Comparison of ENCODE assay signal across 9 cellular contexts in the genomic region with DNA sequence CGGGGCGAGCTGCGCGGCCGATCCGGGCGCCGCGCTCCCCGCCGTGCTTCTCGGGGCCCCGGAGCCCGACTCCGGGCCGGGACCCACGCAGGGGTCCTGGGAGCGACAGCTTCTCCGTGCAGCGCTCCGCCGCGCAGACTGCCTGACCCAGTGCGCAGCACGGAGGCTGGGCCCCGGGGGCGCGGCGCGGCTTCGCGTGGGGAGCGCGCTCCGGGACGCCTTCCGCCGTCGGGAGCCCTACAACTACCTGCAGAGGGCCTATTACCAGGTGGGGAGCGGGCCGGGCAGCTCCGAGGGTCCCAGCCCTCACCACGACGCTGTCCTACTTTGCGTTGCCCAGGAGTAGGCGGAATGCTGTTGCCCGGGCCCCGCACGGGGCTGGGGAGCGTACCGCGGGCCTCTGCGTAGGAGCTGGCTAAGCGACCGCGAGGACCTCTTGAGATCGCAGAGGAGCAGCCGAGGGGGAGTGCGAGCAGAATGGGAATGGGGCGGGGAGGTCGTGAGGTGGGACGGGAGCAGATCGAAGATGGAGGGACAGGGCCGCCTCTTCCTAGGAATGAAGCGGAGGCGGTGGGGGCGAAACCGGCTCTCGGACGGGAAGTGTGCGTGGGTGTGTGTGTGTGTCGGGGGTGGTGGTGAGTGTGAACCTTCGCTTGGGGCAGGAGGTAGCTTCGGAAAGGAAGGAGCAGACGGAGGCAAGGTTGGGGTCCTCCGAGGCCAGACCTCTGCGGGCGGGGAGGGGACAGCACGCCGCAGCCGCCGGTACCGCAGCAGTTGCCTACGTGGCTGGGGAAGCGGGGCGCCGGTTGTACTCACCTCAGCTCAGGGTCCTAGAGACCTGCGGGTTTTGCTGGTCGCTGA. TPM values are rescaled to one million over a fixed set of nuclear protein-coding genes. Genes with fewer than 3 reads are reported as not detected.
DNase-seq lines count a peak whose midpoint lies in the region; ATAC-seq and TF ChIP-seq lines count a peak whose summit lies in the region.
"Had no signal": no experiment of that assay in that cellular context is flagged by ENCODE, and none has a peak within 500 bp of the region (broad histone marks: within the 10 kb centered on the region; RNA-seq: fewer than 3 reads in every experiment).

No MANE protein-coding gene starts in this region.

- H3K27ac ChIP-seq in CD8-positive, alpha-beta memory T cell (ENCODE audit: low read depth, low read length), result peak overlapping the region; percentile 78
- H3K27ac ChIP-seq in endodermal cell (ENCODE audit: low read depth, low read length), result peak overlapping the region; percentile 57
- H3K27ac ChIP-seq in mucosa of rectum (ENCODE audit: low read depth in 2 of 2, low read length in 2 of 2), result peak overlapping the region; percentile 34 to 65
- H3K27ac ChIP-seq in thyroid gland, result peak overlapping the region; percentile 70 to 80 (median 73)
- H3K27ac ChIP-seq: KMS-11 had no signal

- H3K9me3 Mint-ChIP-seq in CD8-positive, alpha-beta memory T cell, result no peaks in the 10 kb centered on the region
- H3K9me3 Mint-ChIP-seq in activated CD8-positive, alpha-beta T cell treated with anti-CD3 and anti-CD28 coated beads for 36 hours, result no peaks in the 10 kb centered on the region
- H3K9me3 Mint-ChIP-seq in endodermal cell, result no peaks in the 10 kb centered on the region

- intact Hi-C loops in activated CD8-positive, alpha-beta T cell treated with anti-CD3 and anti-CD28 coated beads for 36 hours (cut with micrococcal nuclease), result loop anchor here (5.0 kb wide), 2 partner anchors 47 to 77 kb away; a partner anchor contains a TSS
- intact Hi-C loops in thyroid gland (cut with DNase I), result no loop called here

- TF ChIP-seq CTCF in LNCaP clone FGC (IDR thresholded peaks at IDR 0.05; ENCODE audit: control insufficient read depth, extremely low read depth, insufficient read depth) (no peak), endodermal cell (conservative IDR thresholded peaks at IDR 0.05) (no peak), thyroid gland (IDR thresholded peaks at IDR 0.05) (peak in 1 of 6 experiments; percentile 4)
- TF ChIP-seq CTCF in activated CD8-positive, alpha-beta T cell treated with anti-CD3 and anti-CD28 coated beads for 36 hours (IDR thresholded peaks at IDR 0.05), result no peak

- H3K9me3 ChIP-seq in CD8-positive, alpha-beta memory T cell (ENCODE audit: low read length), result no peaks in the 10 kb centered on the region
- H3K9me3 ChIP-seq in endodermal cell (ENCODE audit: control insufficient read depth, low read length) (no peaks in the 10 kb centered on the region), mucosa of rectum (ENCODE audit: control insufficient read depth in 2 of 2, low read length in 2 of 2) (no peaks in the 10 kb centered on the region), thyroid gland (no peaks in the 10 kb centered on the region)

- TF ChIP-seq POLR2A in thyroid gland (IDR thresholded peaks at IDR 0.05), result peak in 1 of 2 donors; percentile 67

- no peaks in the 10 kb centered on the region for H3K36me3 ChIP-seq in CD8-positive, alpha-beta memory T cell (ENCODE audit: insufficient read depth, low read length)
- H3K36me3 ChIP-seq in endodermal cell (ENCODE audit: control insufficient read depth, insufficient read depth, low read length), result peaks cover 26% of the 10 kb centered on the region
- peaks cover 0 to 3% of the 10 kb centered on the region in 2 donors for H3K36me3 ChIP-seq in mucosa of rectum (ENCODE audit: control insufficient read depth in 2 of 2, insufficient read depth in 2 of 2, low read length in 2 of 2)
- H3K36me3 ChIP-seq in thyroid gland, result no peaks in the 10 kb centered on the region

- DNase-seq in CD8-positive, alpha-beta memory T cell, result peak in 3 of 5 donors; percentile 14 to 52 (median 24)
- DNase-seq in LNCaP clone FGC (ENCODE audit: low read depth) (no peak), endodermal cell (peak; percentile 93), thyroid gland (peak; percentile 61 to 71), ureter (ENCODE audit: low spot score) (no peak)
- DNase-seq in activated CD8-positive, alpha-beta T cell treated with anti-CD3 and anti-CD28 coated beads for 36 hours, result peak; percentile 59

- peaks cover 13% of the 10 kb centered on the region for H3K27me3 ChIP-seq in CD8-positive, alpha-beta memory T cell (ENCODE audit: insufficient read depth, low read length, poor library complexity, severe bottlenecking)
- peaks cover 6% of the 10 kb centered on the region for H3K27me3 ChIP-seq in endodermal cell (ENCODE audit: control insufficient read depth, insufficient read depth, low read length, poor library complexity, severe bottlenecking)
- peaks cover 28 to 32% of the 10 kb centered on the region in 2 donors for H3K27me3 ChIP-seq in mucosa of rectum (ENCODE audit: control insufficient read depth in 2 of 2, insufficient read depth in 2 of 2, low read length in 2 of 2)
- H3K27me3 ChIP-seq in thyroid gland, result no peaks in the 10 kb centered on the region

- peak overlapping the region; percentile 75 for H3K4me3 ChIP-seq in CD8-positive, alpha-beta memory T cell (ENCODE audit: low read length)
- peak overlapping the region; percentile 23 for H3K4me3 ChIP-seq in LNCaP clone FGC (ENCODE audit: low read depth, low read length)
- peak overlapping the region; percentile 93 for H3K4me3 ChIP-seq in endodermal cell (ENCODE audit: low read length)
- peak overlapping the region; percentile 76 to 78 for H3K4me3 ChIP-seq in mucosa of rectum (ENCODE audit: low read length in 2 of 2)
- H3K4me3 ChIP-seq in thyroid gland (replicated peaks in 1 of 3), result peak overlapping the region; percentile 61 to 93 (median 88)

- H3K4me1 ChIP-seq in CD8-positive, alpha-beta memory T cell (ENCODE audit: insufficient read depth, low read length), result peaks cover 11% of the 10 kb centered on the region
- H3K4me1 ChIP-seq in endodermal cell (ENCODE audit: control insufficient read depth, insufficient read depth, low read length), result peaks cover 2% of the 10 kb centered on the region
- H3K4me1 ChIP-seq in mucosa of rectum (ENCODE audit: control insufficient read depth in 2 of 2, insufficient read depth in 2 of 2, low read length in 2 of 2), result peaks cover 11 to 12% of the 10 kb centered on the region in 2 donors
- H3K4me1 ChIP-seq in thyroid gland, result peaks cover 8 to 11% of the 10 kb centered on the region in 2 donors

- peaks cover 0 to 17% (median 0%) of the 10 kb centered on the region in 3 donors for H3K36me3 Mint-ChIP-seq in CD8-positive, alpha-beta memory T cell
- H3K36me3 Mint-ChIP-seq in activated CD8-positive, alpha-beta T cell treated with anti-CD3 and anti-CD28 coated beads for 36 hours (ENCODE audit: low read depth), result no peaks in the 10 kb centered on the region
- H3K36me3 Mint-ChIP-seq in endodermal cell (ENCODE audit: low read depth), result peaks cover 26% of the 10 kb centered on the region

- POLR2A ChIA-PET in CD8-positive, alpha-beta memory T cell (lab: Charles Lee), result interaction anchor here (0.6 to 3.1 kb wide), 7 partner anchors 23 to 375 kb away, joined by 3 to 23 read pairs (median 6); a partner anchor contains a TSS
- POLR2A ChIA-PET in activated CD8-positive, alpha-beta T cell treated with anti-CD3 and anti-CD28 coated beads for 36 hours (lab: Charles Lee), result interaction anchor here (1.0 to 2.6 kb wide), 7 partner anchors 22 to 105 kb away, joined by 3 to 16 read pairs (median 6); a partner anchor contains a TSS

- H3K4me1 Mint-ChIP-seq in CD8-positive, alpha-beta memory T cell, result peaks cover 15 to 25% (median 20%) of the 10 kb centered on the region in 3 donors
- peaks cover 20% of the 10 kb centered on the region for H3K4me1 Mint-ChIP-seq in activated CD8-positive, alpha-beta T cell treated with anti-CD3 and anti-CD28 coated beads for 36 hours (ENCODE audit: low read depth)
- H3K4me1 Mint-ChIP-seq in endodermal cell, result peaks cover 21% of the 10 kb centered on the region

- ATAC-seq in activated CD8-positive, alpha-beta T cell treated with anti-CD3 and anti-CD28 coated beads for 36 hours, result peak; percentile 41
- no peak for ATAC-seq in GM18520 (IDR thresholded peaks at IDR 0.05; ENCODE audit: unreplicated experiment)

- H3K4me3 Mint-ChIP-seq in CD8-positive, alpha-beta memory T cell, result peak overlapping the region; percentile 83 to 97 (median 93)
- H3K4me3 Mint-ChIP-seq in activated CD8-positive, alpha-beta T cell treated with anti-CD3 and anti-CD28 coated beads for 36 hours, result peak overlapping the region; percentile 79
- H3K4me3 Mint-ChIP-seq in endodermal cell, result peak overlapping the region; percentile 99

- peaks cover 29 to 44% of the 10 kb centered on the region in 2 donors for H3K27me3 Mint-ChIP-seq in CD8-positive, alpha-beta memory T cell
- H3K27me3 Mint-ChIP-seq in activated CD8-positive, alpha-beta T cell treated with anti-CD3 and anti-CD28 coated beads for 36 hours, result peaks cover 51% of the 10 kb centered on the region
- H3K27me3 Mint-ChIP-seq in endodermal cell (ENCODE audit: insufficient read depth), result peaks cover 39% of the 10 kb centered on the region

- CTCF ChIA-PET in CD8-positive, alpha-beta memory T cell (lab: Charles Lee), result interaction anchor here (0.9 to 5.8 kb wide), 8 partner anchors 13 to 106 kb away, joined by 3 to 34 read pairs (median 4); a partner anchor contains a TSS
- CTCF ChIA-PET in activated CD8-positive, alpha-beta T cell treated with anti-CD3 and anti-CD28 coated beads for 36 hours (lab: Charles Lee), result interaction anchor here (0.6 to 17.9 kb wide), 12 partner anchors 8 to 210 kb away, joined by 3 to 341 read pairs (median 4); a partner anchor contains a TSS

- 0% methylated on average over 39 to 89 of the region's 89 CpGs for WGBS in endodermal cell (ENCODE audit: insufficient coverage in 1 of 2, insufficient read length in 1 of 2), 2 experiments
- 1 to 2% methylated on average over 31 to 41 of the region's 89 CpGs for WGBS in thyroid gland, 2 donors

- H3K9ac ChIP-seq in endodermal cell (ENCODE audit: extremely low read depth, low read length, poor library complexity, severe bottlenecking), result peak overlapping the region; percentile 93
- peak overlapping the region; percentile 44 to 79 for H3K9ac ChIP-seq in mucosa of rectum (ENCODE audit: low read depth in 1 of 2, low read length in 2 of 2)
- H3K9ac ChIP-seq: KMS-11 had no signal

- H3K27ac Mint-ChIP-seq in CD8-positive, alpha-beta memory T cell, result peak overlapping the region; percentile 64 to 94 (median 89)
- peak overlapping the region; percentile 77 for H3K27ac Mint-ChIP-seq in activated CD8-positive, alpha-beta T cell treated with anti-CD3 and anti-CD28 coated beads for 36 hours
- H3K27ac Mint-ChIP-seq in endodermal cell, result peak overlapping the region; percentile 97

RNA-seq across cellular contexts. Expression of a gene that starts 0.7 kb away (rescaled TPM):
- 1 to 10 TPM; 2.4 to 2.5 TPM for total RNA-seq in CD8-positive, alpha-beta memory T cell
- polyA plus RNA-seq in CD8-positive, alpha-beta memory T cell, result 2.9 TPM
- total RNA-seq in activated CD8-positive, alpha-beta T cell treated with anti-CD3 and anti-CD28 coated beads for 36 hours, result 1 to 10 TPM; 2.1 to 2.3 TPM
- total RNA-seq in endodermal cell (10 to 100 TPM; 58.4 to 63.1 TPM), thyroid gland (10 to 100 TPM; 13.6 to 27.9 (median 20.3) TPM), ureter (27.9 TPM)
- 41.9 TPM for polyA plus RNA-seq in endodermal cell (2013, experiment 1 of 2)
- polyA plus RNA-seq in endodermal cell (2013, experiment 2 of 2), result 40.0 TPM

RNA-seq across cellular contexts. Expression of a gene that starts 7.3 kb away (rescaled TPM):
- total RNA-seq in CD8-positive, alpha-beta memory T cell, result under 1 TPM in 1 of 2 experiments, not detected in 1; 0.11 TPM
- not detected for polyA plus RNA-seq in CD8-positive, alpha-beta memory T cell
- 1 to 10 TPM; 2.0 to 2.1 TPM for total RNA-seq in activated CD8-positive, alpha-beta T cell treated with anti-CD3 and anti-CD28 coated beads for 36 hours
- 10 to 100 TPM; 14.7 to 15.0 TPM for total RNA-seq in endodermal cell
- 26.3 TPM for polyA plus RNA-seq in endodermal cell (2013, experiment 1 of 2)
- 22.4 TPM for polyA plus RNA-seq in endodermal cell (2013, experiment 2 of 2)
- total RNA-seq in thyroid gland, result 1 to 10 TPM in 1 of 4 donors, under 1 TPM in 3; 0.34 to 1.1 (median 0.56) TPM
- 2.5 TPM for total RNA-seq in ureter

RNA-seq across cellular contexts. Expression of a gene that starts 11.8 kb away (rescaled TPM):
- under 1 TPM; 0.48 to 0.78 TPM for total RNA-seq in CD8-positive, alpha-beta memory T cell
- polyA plus RNA-seq in CD8-positive, alpha-beta memory T cell, result not detected
- 1 to 10 TPM in 1 of 2 experiments, under 1 TPM in 1; 0.50 to 1.1 TPM for total RNA-seq in activated CD8-positive, alpha-beta T cell treated with anti-CD3 and anti-CD28 coated beads for 36 hours
- total RNA-seq in endodermal cell (10 to 100 TPM; 10.0 to 17.1 TPM), thyroid gland (1 to 10 TPM in 3 of 4 donors, under 1 TPM in 1; 0.39 to 3.0 (median 2.1) TPM), ureter (4.5 TPM)
- 13.5 TPM for polyA plus RNA-seq in endodermal cell (2013, experiment 1 of 2)
- polyA plus RNA-seq in endodermal cell (2013, experiment 2 of 2), result 10.4 TPM

RNA-seq across cellular contexts. Expression of a gene that starts 22.2 kb away (rescaled TPM):
- total RNA-seq in CD8-positive, alpha-beta memory T cell, result 10 to 100 TPM; 35.9 to 37.6 TPM
- polyA plus RNA-seq in CD8-positive, alpha-beta memory T cell, result 0.68 TPM
- 10 to 100 TPM; 74.6 to 83.8 TPM for total RNA-seq in activated CD8-positive, alpha-beta T cell treated with anti-CD3 and anti-CD28 coated beads for 36 hours
- total RNA-seq in endodermal cell (10 to 100 TPM; 53.1 to 63.9 TPM), thyroid gland (1 to 10 TPM in 2 of 4 donors, under 1 TPM in 2; 0.73 to 1.3 (median 0.90) TPM), ureter (1.4 TPM)
- 87.9 TPM for polyA plus RNA-seq in endodermal cell (2013, experiment 1 of 2)
- polyA plus RNA-seq in endodermal cell (2013, experiment 2 of 2), result 84.7 TPM

RNA-seq across cellular contexts. Expression of a gene that starts 23.0 kb away (rescaled TPM):
- 100 to 1,000 TPM; 154 TPM for total RNA-seq in CD8-positive, alpha-beta memory T cell
- 49.7 TPM for polyA plus RNA-seq in CD8-positive, alpha-beta memory T cell
- 100 to 1,000 TPM; 109 to 112 TPM for total RNA-seq in activated CD8-positive, alpha-beta T cell treated with anti-CD3 and anti-CD28 coated beads for 36 hours
- total RNA-seq in endodermal cell, result 100 to 1,000 TPM; 120 to 257 TPM
- 74.6 TPM for polyA plus RNA-seq in endodermal cell (2013, experiment 1 of 2)
- 74.4 TPM for polyA plus RNA-seq in endodermal cell (2013, experiment 2 of 2)
- 10 to 100 TPM; 34.7 to 68.6 (median 58.9) TPM for total RNA-seq in thyroid gland
- total RNA-seq in ureter, result 106 TPM

Comparison
In these comparisons a context has a peak if more than half of its experiments do, and no peak if none do; other contexts are left out.
1. DNase-seq: peak in CD8-positive, alpha-beta memory T cell (3 of 5), activated CD8-positive, alpha-beta T cell treated with anti-CD3 and anti-CD28 coated beads for 36 hours (single experiment), endodermal cell (single experiment) and thyroid gland (2 of 2); none in LNCaP clone FGC (single experiment) and ureter (single experiment).
2. H3K4me3 ChIP-seq: peak in every context shown above with its lines; median percentile 93 in endodermal cell; 88 in thyroid gland; 77 in mucosa of rectum; 75 in CD8-positive, alpha-beta memory T cell; 23 in LNCaP clone FGC.
3. Peak in every context shown above with its lines, with median percentiles within 50 percentile points of each other: H3K27ac ChIP-seq, H3K27ac Mint-ChIP-seq and H3K4me3 Mint-ChIP-seq.